In genomic region chr6:150004101-150004782, GRCh38 we compare ENCODE assay signal across 8 cellular contexts. TPM values are rescaled to one million over a fixed set of nuclear protein-coding genes. Genes with fewer than 3 reads are reported as not detected.
DNase-seq lines count a peak whose midpoint lies in the region; ATAC-seq lines count a peak whose summit lies in the region.

No MANE protein-coding gene starts in this region.

- H3K4me3 ChIP-seq in iPS DF 6.9 (ENCODE audit: low read length): peak overlapping the region; percentile 80; the same call in 1 of the 2 replicates

- no peaks in the 10 kb centered on the region for H3K9me3 Mint-ChIP-seq in activated CD8-positive, alpha-beta T cell treated with anti-CD3 and anti-CD28 coated beads, Interleukin-2, amount 10 ng/mL, durations not matched to agents 7 days and 5 days (ENCODE audit: insufficient read depth)

- peaks cover 21% of the 10 kb centered on the region for H3K27me3 Mint-ChIP-seq in activated CD8-positive, alpha-beta T cell treated with anti-CD3 and anti-CD28 coated beads, Interleukin-2, amount 10 ng/mL, durations not matched to agents 7 days and 5 days (ENCODE audit: low read depth)

- POLR2A ChIA-PET in activated CD8-positive, alpha-beta T cell treated with anti-CD3 and anti-CD28 coated beads, Interleukin-2, amount 10 ng/mL, durations not matched to agents 7 days and 5 days (lab: Charles Lee): interaction anchor here (0.7 kb wide), 1 partner anchor 15 kb away, joined by 3 read pairs; no protein-coding TSS in a partner anchor

- no peaks in the 10 kb centered on the region for H3K36me3 ChIP-seq in iPS DF 6.9 (ENCODE audit: control insufficient read depth, insufficient read depth, low read length)

- no CpG with 5 or more reads among the region's 14 CpGs for WGBS in iPS DF 6.9 (ENCODE audit: insufficient coverage, insufficient read length)

- H3K4me1 ChIP-seq in iPS DF 6.9 (ENCODE audit: control insufficient read depth, insufficient read depth, low read length): peaks cover 3% of the 10 kb centered on the region; the same call in 1 of the 2 replicates

- peak overlapping the region; percentile 89 for H3K27ac Mint-ChIP-seq in activated CD8-positive, alpha-beta T cell treated with anti-CD3 and anti-CD28 coated beads, Interleukin-2, amount 10 ng/mL, durations not matched to agents 7 days and 5 days

- DNase-seq in NCI-H345 (lab: John Stamatoyannopoulos, UW) (peak; percentile 49), NCI-H345 treated with DMSO at 0.1 percent for 48 hours (lab: John Stamatoyannopoulos, UW; ENCODE audit: unreplicated experiment) (no peak), iPS DF 6.9 (ENCODE audit: low read depth, low spot score) (no peak), NCI-H524 (lab: John Stamatoyannopoulos, UW) (no peak)
- peak; percentile 78 for DNase-seq in activated CD8-positive, alpha-beta T cell treated with anti-CD3 and anti-CD28 coated beads, Interleukin-2, amount 10 ng/mL, durations not matched to agents 7 days and 5 days
- peak; percentile 42 for DNase-seq in stimulated activated naive CD8-positive, alpha-beta T cell treated with anti-CD3 and anti-CD28 coated beads, Interleukin-15, Interleukin-2, amounts not matched to agents 100 U/mL and 50 U/mL, for 24 hours
- no peak for DNase-seq in stimulated activated CD4-positive, alpha-beta T cell treated with anti-CD3 and anti-CD28 coated beads, Interleukin-2, amount 100 ng/mL, for 24 hours

- CTCF ChIA-PET in activated CD8-positive, alpha-beta T cell treated with anti-CD3 and anti-CD28 coated beads, Interleukin-2, amount 10 ng/mL, durations not matched to agents 7 days and 5 days (lab: Charles Lee): interaction anchor here (0.7 kb wide), 1 partner anchor 12 kb away, joined by 3 read pairs; no protein-coding TSS in a partner anchor

- H3K4me3 Mint-ChIP-seq in activated CD8-positive, alpha-beta T cell treated with anti-CD3 and anti-CD28 coated beads, Interleukin-2, amount 10 ng/mL, durations not matched to agents 7 days and 5 days: peak overlapping the region; percentile 86

- no peaks in the 10 kb centered on the region for H3K9me3 ChIP-seq in iPS DF 6.9 (ENCODE audit: control insufficient read depth, insufficient read depth, low read length)

- no peak overlapping the region for H3K27ac ChIP-seq in iPS DF 6.9 (ENCODE audit: low read length)

- H3K36me3 Mint-ChIP-seq in activated CD8-positive, alpha-beta T cell treated with anti-CD3 and anti-CD28 coated beads, Interleukin-2, amount 10 ng/mL, durations not matched to agents 7 days and 5 days (ENCODE audit: low read depth): peaks cover 9% of the 10 kb centered on the region

- H3K4me1 Mint-ChIP-seq in activated CD8-positive, alpha-beta T cell treated with anti-CD3 and anti-CD28 coated beads, Interleukin-2, amount 10 ng/mL, durations not matched to agents 7 days and 5 days (ENCODE audit: low read depth): peaks cover 61% of the 10 kb centered on the region

- H3K27me3 ChIP-seq in iPS DF 6.9 (ENCODE audit: control insufficient read depth, insufficient read depth, low read length): peaks cover 22% of the 10 kb centered on the region

- peak; percentile 14 for ATAC-seq in HG03139 (IDR thresholded peaks at IDR 0.05; ENCODE audit: unreplicated experiment)
- ATAC-seq in activated CD8-positive, alpha-beta T cell treated with anti-CD3 and anti-CD28 coated beads, Interleukin-2, amount 10 ng/mL, durations not matched to agents 7 days and 5 days: peak; percentile 45
- peak; percentile 11 for ATAC-seq in stimulated activated naive CD8-positive, alpha-beta T cell treated with anti-CD3 and anti-CD28 coated beads, Interleukin-15, Interleukin-2, amounts not matched to agents 100 U/mL and 50 U/mL, for 24 hours

RNA-seq across cellular contexts. Expression of gene RAET1L, which starts 21.1 kb away (rescaled TPM):
- not detected for total RNA-seq in activated CD8-positive, alpha-beta T cell treated with anti-CD3 and anti-CD28 coated beads, Interleukin-2, amount 10 ng/mL, durations not matched to agents 7 days and 5 days

RNA-seq across cellular contexts. Expression of gene ULBP1, which starts 40.5 kb away (rescaled TPM):
- total RNA-seq in activated CD8-positive, alpha-beta T cell treated with anti-CD3 and anti-CD28 coated beads, Interleukin-2, amount 10 ng/mL, durations not matched to agents 7 days and 5 days: under 1 TPM; 0.65 to 0.71 TPM

Comparison
In these comparisons a context has a peak if more than half of its experiments do, and no peak if none do; other contexts are left out.
1. DNase-seq: peak in NCI-H345 (single experiment), activated CD8-positive, alpha-beta T cell treated with anti-CD3 and anti-CD28 coated beads, Interleukin-2, amount 10 ng/mL, durations not matched to agents 7 days and 5 days (single experiment) and stimulated activated naive CD8-positive, alpha-beta T cell treated with anti-CD3 and anti-CD28 coated beads, Interleukin-15, Interleukin-2, amounts not matched to agents 100 U/mL and 50 U/mL, for 24 hours (single experiment); none in NCI-H345 treated with DMSO at 0.1 percent for 48 hours (single experiment), iPS DF 6.9 (single experiment), NCI-H524 (0 of 2) and stimulated activated CD4-positive, alpha-beta T cell treated with anti-CD3 and anti-CD28 coated beads, Interleukin-2, amount 100 ng/mL, for 24 hours (0 of 2).
2. Peak in every context shown above with its lines, with median percentiles within 50 percentile points of each other: ATAC-seq.